Comparison of ENCODE assay signal across 1 cellular context in genomic region chr6:144094731-144095133, GRCh38.
TF ChIP-seq lines count a peak whose summit lies in the region.

No MANE protein-coding gene starts in this region.

TF ChIP-seq in SK-N-SH treated with all-trans-retinoic acid at 6 μM for 48 hours, 23 proteins besides CTCF, POLR2A, EP300 and RAD21 (continued from another document):
- TF ChIP-seq, protein P1, sequence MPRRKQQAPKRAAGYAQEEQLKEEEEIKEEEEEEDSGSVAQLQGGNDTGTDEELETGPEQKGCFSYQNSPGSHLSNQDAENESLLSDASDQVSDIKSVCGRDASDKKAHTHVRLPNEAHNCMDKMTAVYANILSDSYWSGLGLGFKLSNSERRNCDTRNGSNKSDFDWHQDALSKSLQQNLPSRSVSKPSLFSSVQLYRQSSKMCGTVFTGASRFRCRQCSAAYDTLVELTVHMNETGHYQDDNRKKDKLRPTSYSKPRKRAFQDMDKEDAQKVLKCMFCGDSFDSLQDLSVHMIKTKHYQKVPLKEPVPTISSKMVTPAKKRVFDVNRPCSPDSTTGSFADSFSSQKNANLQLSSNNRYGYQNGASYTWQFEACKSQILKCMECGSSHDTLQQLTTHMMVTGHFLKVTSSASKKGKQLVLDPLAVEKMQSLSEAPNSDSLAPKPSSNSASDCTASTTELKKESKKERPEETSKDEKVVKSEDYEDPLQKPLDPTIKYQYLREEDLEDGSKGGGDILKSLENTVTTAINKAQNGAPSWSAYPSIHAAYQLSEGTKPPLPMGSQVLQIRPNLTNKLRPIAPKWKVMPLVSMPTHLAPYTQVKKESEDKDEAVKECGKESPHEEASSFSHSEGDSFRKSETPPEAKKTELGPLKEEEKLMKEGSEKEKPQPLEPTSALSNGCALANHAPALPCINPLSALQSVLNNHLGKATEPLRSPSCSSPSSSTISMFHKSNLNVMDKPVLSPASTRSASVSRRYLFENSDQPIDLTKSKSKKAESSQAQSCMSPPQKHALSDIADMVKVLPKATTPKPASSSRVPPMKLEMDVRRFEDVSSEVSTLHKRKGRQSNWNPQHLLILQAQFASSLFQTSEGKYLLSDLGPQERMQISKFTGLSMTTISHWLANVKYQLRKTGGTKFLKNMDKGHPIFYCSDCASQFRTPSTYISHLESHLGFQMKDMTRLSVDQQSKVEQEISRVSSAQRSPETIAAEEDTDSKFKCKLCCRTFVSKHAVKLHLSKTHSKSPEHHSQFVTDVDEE (CRISPR knock-in tag; IDR thresholded peaks at IDR 0.05): no peak
- TF ChIP-seq OSR1 (CRISPR knock-in tag; IDR thresholded peaks at IDR 0.05): no peak
- TF ChIP-seq RARB (CRISPR knock-in tag; IDR thresholded peaks at IDR 0.05): no peak
- no peak for TF ChIP-seq GLIS3 (CRISPR knock-in tag; IDR thresholded peaks at IDR 0.05)
- no peak for TF ChIP-seq ZC3H10 (CRISPR knock-in tag; IDR thresholded peaks at IDR 0.05)
- no peak for TF ChIP-seq POU6F1 (CRISPR knock-in tag; IDR thresholded peaks at IDR 0.05; ENCODE audit: borderline replicate concordance, low read depth)
- TF ChIP-seq BACH2 (CRISPR knock-in tag; IDR thresholded peaks at IDR 0.05; ENCODE audit: borderline replicate concordance): no peak
- no peak for TF ChIP-seq SNAI2 (CRISPR knock-in tag; IDR thresholded peaks at IDR 0.05)
- no peak for TF ChIP-seq ZFP3 (CRISPR knock-in tag; IDR thresholded peaks at IDR 0.05)
- no peak for TF ChIP-seq ESRRG (CRISPR knock-in tag; IDR thresholded peaks at IDR 0.05)
- no peak for TF ChIP-seq ZNF565 (CRISPR knock-in tag; conservative IDR thresholded peaks at IDR 0.05; ENCODE audit: low read depth)
- no peak for TF ChIP-seq PATZ1 (CRISPR knock-in tag; IDR thresholded peaks at IDR 0.05; ENCODE audit: borderline replicate concordance)
